24 cellular contexts compared by ENCODE assay signal in the genomic region with DNA sequence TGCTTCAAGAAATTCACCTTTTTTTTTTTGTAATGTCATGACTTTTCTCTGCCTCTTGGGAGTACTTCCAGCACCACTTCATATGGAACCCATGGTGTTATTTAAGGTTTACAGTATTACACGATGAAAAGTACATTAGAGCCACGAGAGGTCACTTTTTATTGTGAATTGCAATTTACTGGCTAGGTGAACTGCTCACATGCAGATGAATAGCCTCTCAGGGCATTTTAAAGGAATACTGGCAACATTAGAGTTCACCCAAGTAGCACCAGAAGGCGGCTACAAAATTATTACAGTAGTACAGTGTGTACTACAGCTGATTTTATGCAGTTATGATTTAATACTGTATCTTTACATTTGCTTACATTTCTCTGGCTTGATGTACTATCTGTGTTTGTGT.
"Had no signal": no experiment of that assay in that cellular context is flagged by ENCODE, and none has a peak within 500 bp of the region (broad histone marks: within the 10 kb centered on the region; RNA-seq: fewer than 3 reads in every experiment).

No MANE protein-coding gene starts in this region.

- H3K27ac ChIP-seq: RWPE1 had no signal

- H3K9me3 ChIP-seq: SK-N-SH had no signal

- H3K27me3 Mint-ChIP-seq: T-cell had no signal

- ATAC-seq: Panc1, PC-3, T-cell had no signal

- H3K9me3 Mint-ChIP-seq: T-cell had no signal

- DNase-seq: KBM-7, MM.1S, MV-4-11, NCI-H1048, NCI-H1105, NCI-H1417, NCI-H1436 treated with DMSO at 0.1 percent for 48 hours, NCI-H1694, NCI-H187 treated with DMSO at 0.1 percent for 48 hours, NCI-H2081, NCI-H2107, NCI-H2171 treated with DMSO at 0.1 percent for 48 hours, NCI-H345, NCI-H446 treated with DMSO at 0.1 percent for 48 hours, NCI-H510A treated with DMSO at 0.1 percent for 48 hours, NCI-H526, NCI-H82, PC-3, SHP77, SK-N-SH, SW 1271, T-cell had no signal

- H3K4me1 Mint-ChIP-seq: T-cell had no signal

- H3K4me3 Mint-ChIP-seq: T-cell had no signal

- H3K27ac Mint-ChIP-seq: T-cell had no signal

- H3K9ac ChIP-seq: SK-N-SH had no signal
